19 cellular contexts compared by ENCODE assay signal in genomic region chr9:17810293-17810692, GRCh38.
"Had no signal": no experiment of that assay in that cellular context is flagged by ENCODE, and none has a peak within 500 bp of the region (broad histone marks: within the 10 kb centered on the region; RNA-seq: fewer than 3 reads in every experiment).

No MANE protein-coding gene starts in this region.

- H3K4me3 ChIP-seq: adrenal gland, body of pancreas, breast epithelium had no signal

- H3K36me3 ChIP-seq: adrenal gland, brain microvascular endothelial cell, breast epithelium had no signal

- H3K27me3 ChIP-seq: body of pancreas, brain microvascular endothelial cell, breast epithelium had no signal

- DNase-seq: activated B cell treated with CpG ODN at 0.5 μM for 24 hours; activated CD4-positive, CD25-positive, alpha-beta regulatory T cell treated with anti-CD3 and anti-CD28 coated beads, Interleukin-2, amount 50 U/mL, for 72 hours; activated CD8-positive, alpha-beta memory T cell treated with anti-CD3 and anti-CD28 coated beads, Interleukin-2, amount 50 U/mL, for 4 hours; activated gamma-delta T cell treated with Interleukin-2 at 50 U/mL for 16 hours; activated naive CD4-positive, alpha-beta T cell; activated naive CD4-positive, alpha-beta T cell treated with anti-CD3 and anti-CD28 coated beads, Interleukin-2, amount 50 U/mL, for 16 hours; activated T-cell treated with anti-CD3 and anti-CD28 coated beads for 4 hours; activated T-cell treated with anti-CD3 and anti-CD28 coated beads, Interleukin-2, amount 50 U/mL, for 1 hour; activated T-cell treated with anti-CD3 and anti-CD28 coated beads, Interleukin-2, amount 50 U/mL, for 4 hours; central memory CD4-positive, alpha-beta T cell; T-helper 9 cell had no signal

- H3K4me1 ChIP-seq: adrenal gland, breast epithelium had no signal

- ATAC-seq: activated CD8-positive, alpha-beta T cell treated with anti-CD3 and anti-CD28 coated beads for 36 hours; activated naive CD4-positive, alpha-beta T cell treated with anti-CD3 and anti-CD28 coated beads, Interleukin-2, amount 50 U/mL, for 72 hours; activated T-cell treated with anti-CD3 and anti-CD28 coated beads, Interleukin-2, amount 50 U/mL, for 4 hours; activated T-cell treated with anti-CD3 and anti-CD28 coated beads, Interleukin-2, amount 50 U/mL, for 72 hours; activated T-helper 17 cell treated with anti-CD3 and anti-CD28 coated beads, Interleukin-2, amount 50 U/mL, for 72 hours; body of pancreas had no signal

- H3K9me3 ChIP-seq: adrenal gland, body of pancreas, breast epithelium had no signal
